ENCODE assay signal across 10 cellular contexts in the genomic region with DNA sequence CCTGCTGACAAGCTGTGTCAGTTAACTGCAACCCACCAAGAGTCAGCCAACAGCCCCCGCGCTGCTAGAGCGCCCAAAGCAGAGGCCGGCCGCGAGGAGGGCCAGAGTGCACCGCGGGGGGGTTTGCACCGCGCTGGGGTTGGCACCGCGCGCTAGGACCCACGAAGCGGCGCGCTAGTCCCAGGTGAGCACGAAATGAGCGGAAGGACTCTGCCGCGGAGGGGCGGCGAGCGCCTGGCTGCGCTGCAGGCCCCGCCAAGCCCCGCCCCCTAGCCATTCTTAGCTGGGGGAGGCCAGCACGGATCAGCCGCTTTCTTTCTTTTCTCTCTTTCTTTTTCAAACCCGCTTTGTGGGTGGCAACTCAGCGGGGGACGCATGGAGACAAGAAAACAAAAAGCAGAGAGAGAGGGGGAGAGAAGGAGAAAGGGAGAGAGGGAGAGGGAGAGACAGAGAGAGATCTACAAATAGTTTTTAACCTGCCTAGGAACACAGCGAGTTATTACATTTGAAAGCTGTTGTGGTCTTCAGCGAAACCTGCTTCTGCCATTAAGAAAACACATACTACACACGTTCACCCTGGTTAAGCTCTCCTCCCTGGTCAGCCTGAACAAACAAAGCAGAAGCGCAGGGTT. TPM values are rescaled to one million over a fixed set of nuclear protein-coding genes. Genes with fewer than 3 reads are reported as not detected.
DNase-seq lines count a peak whose midpoint lies in the region; ATAC-seq and TF ChIP-seq lines count a peak whose summit lies in the region.
"Had no signal": no experiment of that assay in that cellular context is flagged by ENCODE, and none has a peak within 500 bp of the region (broad histone marks: within the 10 kb centered on the region; RNA-seq: fewer than 3 reads in every experiment).

No MANE protein-coding gene starts in this region.

- H3K4me3 ChIP-seq in LNCaP clone FGC (ENCODE audit: low read depth, low read length), result peak overlapping the region; percentile 4; the same call in 1 of the 2 replicates

- CTCF ChIA-PET in activated CD4-positive, alpha-beta T cell treated with anti-CD3 and anti-CD28 coated beads, Interleukin-2, amount 10 ng/mL, durations not matched to agents 7 days and 5 days (lab: Charles Lee), result interaction anchor here (1.4 to 3.3 kb wide), 3 partner anchors 12 to 183 kb away, joined by 4 to 11 read pairs (median 4); no protein-coding TSS in a partner anchor

- no peak for TF ChIP-seq CTCF in LNCaP clone FGC (IDR thresholded peaks at IDR 0.05; ENCODE audit: control insufficient read depth, extremely low read depth, insufficient read depth)

- H3K36me3 Mint-ChIP-seq in activated CD4-positive, alpha-beta T cell treated with anti-CD3 and anti-CD28 coated beads, Interleukin-2, amount 10 ng/mL, durations not matched to agents 7 days and 5 days (ENCODE audit: low read depth), result no peaks in the 10 kb centered on the region

- peak overlapping the region; percentile 13 for H3K27ac Mint-ChIP-seq in activated CD4-positive, alpha-beta T cell treated with anti-CD3 and anti-CD28 coated beads, Interleukin-2, amount 10 ng/mL, durations not matched to agents 7 days and 5 days

- POLR2A ChIA-PET in activated CD4-positive, alpha-beta T cell treated with anti-CD3 and anti-CD28 coated beads, Interleukin-2, amount 10 ng/mL, durations not matched to agents 7 days and 5 days (lab: Charles Lee), result no interaction called here

- H3K4me1 Mint-ChIP-seq in activated CD4-positive, alpha-beta T cell treated with anti-CD3 and anti-CD28 coated beads, Interleukin-2, amount 10 ng/mL, durations not matched to agents 7 days and 5 days, result peaks cover 67% of the 10 kb centered on the region

- H3K27me3 Mint-ChIP-seq in activated CD4-positive, alpha-beta T cell treated with anti-CD3 and anti-CD28 coated beads, Interleukin-2, amount 10 ng/mL, durations not matched to agents 7 days and 5 days, result peaks cover 100% of the 10 kb centered on the region

- peak overlapping the region; percentile 58 for H3K4me3 Mint-ChIP-seq in activated CD4-positive, alpha-beta T cell treated with anti-CD3 and anti-CD28 coated beads, Interleukin-2, amount 10 ng/mL, durations not matched to agents 7 days and 5 days

- no peaks in the 10 kb centered on the region for H3K9me3 Mint-ChIP-seq in activated CD4-positive, alpha-beta T cell treated with anti-CD3 and anti-CD28 coated beads, Interleukin-2, amount 10 ng/mL, durations not matched to agents 7 days and 5 days

- DNase-seq in DMS53 treated with DMSO at 0.1 percent for 48 hours (lab: John Stamatoyannopoulos, UW; ENCODE audit: unreplicated experiment) (peak; percentile 70), LNCaP clone FGC (ENCODE audit: low read depth) (no peak), iPS-NIHi11 (ENCODE audit: low spot score) (peak; percentile 76), medulla oblongata (ENCODE audit: extremely low spot score) (no peak), OCI-M2 (lab: John Stamatoyannopoulos, UW; ENCODE audit: unreplicated experiment) (no peak)
- DNase-seq in activated CD4-positive, alpha-beta T cell treated with anti-CD3 and anti-CD28 coated beads, Interleukin-2, amount 10 ng/mL, durations not matched to agents 7 days and 5 days, result peak; percentile 73
- DNase-seq in stimulated activated naive CD4-positive, alpha-beta T cell treated with Interleukin-2 at 50 U/mL for 16 hours (lab: John Stamatoyannopoulos, UW), result peak; percentile 44

- ATAC-seq in GM21390 (IDR thresholded peaks at IDR 0.05; ENCODE audit: unreplicated experiment), result peak; percentile 88

RNA-seq across cellular contexts. Expression of a gene that starts 6.9 kb away (rescaled TPM):
- total RNA-seq in activated CD4-positive, alpha-beta T cell treated with anti-CD3 and anti-CD28 coated beads, Interleukin-2, amount 10 ng/mL, durations not matched to agents 7 days and 5 days, result under 1 TPM; 0.54 to 0.57 TPM
- total RNA-seq: glomerular endothelial cell, LHCN-M2 had no signal

Comparison
In these comparisons a context has a peak if more than half of its experiments do, and no peak if none do; other contexts are left out.
1. DNase-seq: peak in DMS53 treated with DMSO at 0.1 percent for 48 hours (single experiment), activated CD4-positive, alpha-beta T cell treated with anti-CD3 and anti-CD28 coated beads, Interleukin-2, amount 10 ng/mL, durations not matched to agents 7 days and 5 days (single experiment), iPS-NIHi11 (single experiment) and stimulated activated naive CD4-positive, alpha-beta T cell treated with Interleukin-2 at 50 U/mL for 16 hours (single experiment); none in LNCaP clone FGC (single experiment), medulla oblongata (single experiment) and OCI-M2 (single experiment).